ENCODE assay signal across 11 cellular contexts in the genomic region with DNA sequence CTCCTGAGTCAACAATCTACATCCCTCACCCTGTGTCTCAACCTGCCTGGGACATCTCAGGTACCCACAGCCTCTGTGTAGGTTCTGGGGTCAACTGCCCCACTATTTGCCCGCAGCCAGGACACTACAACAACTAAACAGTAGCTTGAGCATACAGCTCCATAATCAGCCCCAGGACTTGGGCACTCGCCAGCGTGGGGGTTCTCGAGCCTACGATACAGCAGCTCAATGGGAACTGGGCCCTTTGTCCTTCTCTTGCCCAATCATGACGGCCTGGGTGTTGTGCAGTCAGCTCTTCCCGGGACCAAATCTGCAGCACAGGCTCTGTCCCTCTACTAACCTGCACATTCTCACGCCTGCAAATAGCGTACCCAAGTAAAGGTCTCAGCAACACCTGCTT. TPM values are rescaled to one million over a fixed set of nuclear protein-coding genes. Genes with fewer than 3 reads are reported as not detected.
DNase-seq lines count a peak whose midpoint lies in the region; ATAC-seq and TF ChIP-seq lines count a peak whose summit lies in the region.
"Had no signal": no experiment of that assay in that cellular context is flagged by ENCODE, and none has a peak within 500 bp of the region (broad histone marks: within the 10 kb centered on the region; RNA-seq: fewer than 3 reads in every experiment).

No MANE protein-coding gene starts in this region.

- DNase-seq in activated CD4-positive, alpha-beta T cell treated with anti-CD3 and anti-CD28 coated beads for 36 hours, result no peak
- DNase-seq in activated CD4-positive, alpha-beta T cell treated with anti-CD3 and anti-CD28 coated beads, Interleukin-2, amount 50 U/mL, for 1 hour, result no peak
- no peak for DNase-seq in SK-N-MC (ENCODE audit: low read depth, low spot score)
- no peak for DNase-seq in fibroblast of the aortic adventitia (ENCODE audit: low read depth)
- no peak for DNase-seq in KBM-7
- no peak for DNase-seq in NCI-H510A (lab: John Stamatoyannopoulos, UW)
- DNase-seq: AML-193, NCI-H2227 treated with DMSO at 0.1 percent for 48 hours had no signal

- no peak overlapping the region for H3K27ac ChIP-seq in SK-N-MC
- H3K27ac ChIP-seq in skeletal muscle tissue (ENCODE audit: low read depth, low read length), result no peak overlapping the region

- POLR2A ChIA-PET in activated CD4-positive, alpha-beta T cell treated with anti-CD3 and anti-CD28 coated beads for 36 hours (lab: Charles Lee), result no interaction called here

- TF ChIP-seq CTCF in fibroblast of the aortic adventitia (IDR thresholded peaks at IDR 0.05; ENCODE audit: insufficient read depth, low read length), result no peak

- H3K27ac Mint-ChIP-seq in activated CD4-positive, alpha-beta T cell treated with anti-CD3 and anti-CD28 coated beads for 36 hours, result peak overlapping the region; percentile 94

- H3K27me3 Mint-ChIP-seq in activated CD4-positive, alpha-beta T cell treated with anti-CD3 and anti-CD28 coated beads for 36 hours, result peaks cover 2% of the 10 kb centered on the region

- H3K4me3 Mint-ChIP-seq in activated CD4-positive, alpha-beta T cell treated with anti-CD3 and anti-CD28 coated beads for 36 hours, result peak overlapping the region; percentile 91

- H3K9me3 Mint-ChIP-seq in activated CD4-positive, alpha-beta T cell treated with anti-CD3 and anti-CD28 coated beads for 36 hours (ENCODE audit: low read depth), result peaks cover 50% of the 10 kb centered on the region

- H3K4me1 Mint-ChIP-seq in activated CD4-positive, alpha-beta T cell treated with anti-CD3 and anti-CD28 coated beads for 36 hours, result peaks cover 28% of the 10 kb centered on the region

- in situ Hi-C loops in KBM-7 (cut with MboI; ENCODE audit: low pct_unique_long_range_greater_than_20kb, low sequenced_read_pairs), result no loop called here

- peaks cover 66% of the 10 kb centered on the region for H3K36me3 Mint-ChIP-seq in activated CD4-positive, alpha-beta T cell treated with anti-CD3 and anti-CD28 coated beads for 36 hours (ENCODE audit: low read depth)

- no peaks in the 10 kb centered on the region for H3K27me3 ChIP-seq in skeletal muscle tissue (ENCODE audit: control insufficient read depth in 3 of 3, insufficient read depth in 3 of 3, low read length in 3 of 3)

- H3K9me3 ChIP-seq in SK-N-MC (ENCODE audit: low read depth, low read length) (peaks cover 15% of the 10 kb centered on the region), skeletal muscle tissue (ENCODE audit: control insufficient read depth in 3 of 3, low read length in 3 of 3) (peaks cover 8 to 32% (median 30%) of the 10 kb centered on the region in 3 donors)

- H3K9ac ChIP-seq in SK-N-MC (ENCODE audit: insufficient read length) (no peak overlapping the region), skeletal muscle tissue (ENCODE audit: low read depth in 1 of 3, low read length in 3 of 3) (no peak overlapping the region)

- no peak for ATAC-seq in activated CD4-positive, alpha-beta T cell treated with anti-CD3 and anti-CD28 coated beads for 36 hours
- no peak for ATAC-seq in GM18502 (IDR thresholded peaks at IDR 0.05; ENCODE audit: poor library complexity, unreplicated experiment)

- H3K36me3 ChIP-seq in SK-N-MC (ENCODE audit: insufficient read depth, low read length), result peaks cover 55% of the 10 kb centered on the region
- H3K36me3 ChIP-seq in skeletal muscle tissue (ENCODE audit: control insufficient read depth in 3 of 3, insufficient read depth in 3 of 3, low read length in 3 of 3), result peaks cover 37 to 45% (median 45%) of the 10 kb centered on the region in 3 donors

- CTCF ChIA-PET in activated CD4-positive, alpha-beta T cell treated with anti-CD3 and anti-CD28 coated beads for 36 hours (lab: Charles Lee), result no interaction called here

- H3K4me3 ChIP-seq in SK-N-MC, result peak overlapping the region; percentile 100
- H3K4me3 ChIP-seq in fibroblast of the aortic adventitia (ENCODE audit: low read depth, low read length), result peak overlapping the region; percentile 97
- peak overlapping the region; percentile 99 to 100 (median 99) for H3K4me3 ChIP-seq in skeletal muscle tissue (ENCODE audit: low read length in 3 of 3)

- H3K4me1 ChIP-seq in skeletal muscle tissue (ENCODE audit: control insufficient read depth in 3 of 3, insufficient read depth in 3 of 3, low read length in 3 of 3), result peaks cover 13 to 15% (median 15%) of the 10 kb centered on the region in 3 donors

- intact Hi-C loops in activated CD4-positive, alpha-beta T cell treated with anti-CD3 and anti-CD28 coated beads for 36 hours (cut with DNase I, micrococcal nuclease), result loop anchor here in 1 of 2 experiments (2.0 kb wide), 1 partner anchor 22 kb away; no protein-coding TSS in a partner anchor

RNA-seq across cellular contexts. Expression of a gene that starts 1.3 kb away (rescaled TPM):
- total RNA-seq in activated CD4-positive, alpha-beta T cell treated with anti-CD3 and anti-CD28 coated beads for 36 hours, result 1 to 10 TPM; 5.5 to 7.7 TPM
- total RNA-seq in fibroblast of the aortic adventitia (ENCODE audit: low replicate concordance) (8.6 and 34.6 TPM in 2 replicates), skeletal muscle tissue (5.7 TPM)

RNA-seq across cellular contexts. Expression of a gene that starts 30.5 kb away (rescaled TPM):
- total RNA-seq in activated CD4-positive, alpha-beta T cell treated with anti-CD3 and anti-CD28 coated beads for 36 hours, result not detected
- total RNA-seq in fibroblast of the aortic adventitia (ENCODE audit: low replicate concordance), result not detected in 2 replicates
- total RNA-seq in skeletal muscle tissue, result not detected
- total RNA-seq: dermis microvascular lymphatic vessel endothelial cell had no signal

RNA-seq across cellular contexts. Expression of a gene that starts 50.7 kb away (rescaled TPM):
- total RNA-seq in activated CD4-positive, alpha-beta T cell treated with anti-CD3 and anti-CD28 coated beads for 36 hours, result 1 to 10 TPM; 1.0 to 1.2 TPM
- total RNA-seq in fibroblast of the aortic adventitia (ENCODE audit: low replicate concordance) (13.6 and 23.4 TPM in 2 replicates), skeletal muscle tissue (6.8 TPM)
